3 cellular contexts compared by ENCODE assay signal in genomic region chr10:127919418-127920191, GRCh38.
TF ChIP-seq lines count a peak whose summit lies in the region.

No MANE protein-coding gene starts in this region.

TF ChIP-seq in HCT116, 20 proteins besides CTCF, POLR2A, EP300 and RAD21:
- TF ChIP-seq ZBTB33 (IDR thresholded peaks at IDR 0.05; ENCODE audit: extremely low read depth, insufficient replicate concordance, low read length) (no peak), MAX (IDR thresholded peaks at IDR 0.05) (no peak), ZNF274 (IDR thresholded peaks at IDR 0.05; ENCODE audit: low read depth, low read length) (no peak), SIN3A (IDR thresholded peaks at IDR 0.05; ENCODE audit: low read depth) (no peak), EGR1 (IDR thresholded peaks at IDR 0.05; ENCODE audit: low read depth) (no peak), TCF7L2 (IDR thresholded peaks at IDR 0.05; ENCODE audit: borderline replicate concordance, extremely low read depth, insufficient read depth, insufficient read length) (no peak), EZH2 (IDR thresholded peaks at IDR 0.05) (no peak), ELF1 (IDR thresholded peaks at IDR 0.05; ENCODE audit: borderline replicate concordance, low read depth) (no peak; the same call in 1 of the 2 replicates), SRF (IDR thresholded peaks at IDR 0.05; ENCODE audit: low read depth) (no peak), JUND (IDR thresholded peaks at IDR 0.05) (no peak), EZH2phosphoT487 (IDR thresholded peaks at IDR 0.05; ENCODE audit: borderline replicate concordance) (no peak)

TF ChIP-seq in HepG2, 621 proteins besides CTCF, POLR2A, EP300 and RAD21:
- TF ChIP-seq LCORL (IDR thresholded peaks at IDR 0.05) (no peak), LCORL (CRISPR knock-in tag; IDR thresholded peaks at IDR 0.05) (no peak), THYN1 (CRISPR knock-in tag; IDR thresholded peaks at IDR 0.05; ENCODE audit: borderline replicate concordance, low read depth) (no peak)
TF ChIP-seq in HepG2: peak in this region for 0.

TF ChIP-seq in GM12891, 5 proteins besides CTCF, POLR2A, EP300 and RAD21:
- TF ChIP-seq SPI1 (IDR thresholded peaks at IDR 0.05; ENCODE audit: low read depth, low read length) = no peak
- TF ChIP-seq POLR2AphosphoS5 (IDR thresholded peaks at IDR 0.05; ENCODE audit: low read depth, low read length) = no peak
- no peak for TF ChIP-seq PAX5 (IDR thresholded peaks at IDR 0.05; ENCODE audit: insufficient read depth, low read length, severe bottlenecking)
- no peak for TF ChIP-seq POU2F2 (IDR thresholded peaks at IDR 0.05; ENCODE audit: low read depth, low read length)
- no peak for TF ChIP-seq TAF1 (IDR thresholded peaks at IDR 0.05; ENCODE audit: low read depth, low read length)
